In the genomic region with DNA sequence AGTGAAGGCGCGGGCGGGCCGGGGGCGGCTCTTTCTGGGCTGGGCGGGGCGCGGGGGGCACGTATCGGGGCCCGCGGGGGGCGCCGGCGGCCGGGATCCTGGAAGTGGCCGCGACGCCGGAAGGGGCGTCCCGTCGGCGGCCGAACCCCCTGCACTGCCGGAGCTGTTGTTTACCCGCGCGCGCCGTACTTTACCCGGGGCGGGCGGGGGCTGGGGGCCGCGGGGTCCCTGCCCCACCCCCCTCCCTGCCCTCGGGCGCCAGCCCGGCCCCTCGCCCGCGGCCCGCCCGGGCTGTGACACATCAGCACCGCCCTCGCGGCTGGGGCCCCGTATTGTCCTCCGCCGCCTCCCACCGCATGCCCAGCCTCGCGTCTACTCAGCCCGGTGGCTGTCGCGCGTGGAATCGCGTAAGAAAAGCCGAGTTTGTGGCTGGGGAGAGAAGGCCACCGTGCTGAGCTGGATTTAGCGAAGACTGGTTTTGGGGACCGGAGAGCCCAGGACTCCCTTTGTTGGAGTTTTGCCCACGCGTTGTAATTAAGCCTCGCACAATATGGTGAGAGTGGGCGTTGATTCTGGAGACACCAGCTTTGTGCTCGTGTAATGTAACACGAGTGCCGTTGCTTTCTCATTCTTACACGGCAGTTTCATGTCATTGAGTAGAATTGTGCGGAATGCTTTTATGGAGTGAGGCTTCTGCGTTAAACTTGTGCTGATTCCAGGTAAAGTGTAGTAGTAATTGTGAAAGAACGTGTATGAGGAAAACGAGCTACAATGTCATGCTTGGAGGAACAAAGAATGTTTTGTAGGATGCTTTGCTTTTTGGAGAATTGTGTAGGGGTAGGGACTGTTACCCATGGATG, we compare ENCODE assay signal across 8 cellular contexts. TPM values are rescaled to one million over a fixed set of nuclear protein-coding genes. Genes with fewer than 3 reads are reported as not detected.
DNase-seq lines count a peak whose midpoint lies in the region; ATAC-seq and TF ChIP-seq lines count a peak whose summit lies in the region.

No MANE protein-coding gene starts in this region.

- CTCF ChIA-PET in activated CD8-positive, alpha-beta T cell treated with anti-CD3 and anti-CD28 coated beads, Interleukin-2, amount 10 ng/mL, durations not matched to agents 7 days and 5 days (lab: Charles Lee), result interaction anchor here (0.9 to 6.0 kb wide), 9 partner anchors 12 to 225 kb away, joined by 3 to 24 read pairs (median 4); no protein-coding TSS in a partner anchor

- H3K36me3 Mint-ChIP-seq in activated CD8-positive, alpha-beta T cell treated with anti-CD3 and anti-CD28 coated beads, Interleukin-2, amount 10 ng/mL, durations not matched to agents 7 days and 5 days (ENCODE audit: low read depth), result peaks cover 8% of the 10 kb centered on the region
- no peaks in the 10 kb centered on the region for H3K36me3 Mint-ChIP-seq in memory B cell

- no peaks in the 10 kb centered on the region for H3K27me3 Mint-ChIP-seq in activated CD8-positive, alpha-beta T cell treated with anti-CD3 and anti-CD28 coated beads, Interleukin-2, amount 10 ng/mL, durations not matched to agents 7 days and 5 days (ENCODE audit: low read depth)
- H3K27me3 Mint-ChIP-seq in memory B cell, result no peaks in the 10 kb centered on the region

- peak overlapping the region; percentile 86 for H3K4me3 Mint-ChIP-seq in activated CD8-positive, alpha-beta T cell treated with anti-CD3 and anti-CD28 coated beads, Interleukin-2, amount 10 ng/mL, durations not matched to agents 7 days and 5 days
- H3K4me3 Mint-ChIP-seq in memory B cell, result peak overlapping the region; percentile 90

- peak overlapping the region; percentile 83 for H3K4me3 ChIP-seq in GM12865 (ENCODE audit: low read depth, low read length)

- TF ChIP-seq CTCF in GM12865 (IDR thresholded peaks at IDR 0.05; ENCODE audit: insufficient read depth, low read depth, low read length, missing control alignments), result no peak

- H3K27ac Mint-ChIP-seq in activated CD8-positive, alpha-beta T cell treated with anti-CD3 and anti-CD28 coated beads, Interleukin-2, amount 10 ng/mL, durations not matched to agents 7 days and 5 days, result peak overlapping the region; percentile 91
- H3K27ac Mint-ChIP-seq in memory B cell, result peak overlapping the region; percentile 98

- POLR2A ChIA-PET in activated CD8-positive, alpha-beta T cell treated with anti-CD3 and anti-CD28 coated beads, Interleukin-2, amount 10 ng/mL, durations not matched to agents 7 days and 5 days (lab: Charles Lee), result interaction anchor here (0.9 to 3.1 kb wide), 11 partner anchors 15 to 307 kb away, joined by 3 to 24 read pairs (median 4); partner anchors contain the start of genes CCT8 and LTN1

- peaks cover 53% of the 10 kb centered on the region for H3K4me1 Mint-ChIP-seq in activated CD8-positive, alpha-beta T cell treated with anti-CD3 and anti-CD28 coated beads, Interleukin-2, amount 10 ng/mL, durations not matched to agents 7 days and 5 days (ENCODE audit: low read depth)
- peaks cover 45% of the 10 kb centered on the region for H3K4me1 Mint-ChIP-seq in memory B cell

- ATAC-seq in HG02678 (IDR thresholded peaks at IDR 0.05; ENCODE audit: unreplicated experiment) (peak; percentile 16), memory B cell (ENCODE audit: low read depth) (peak; percentile 34)
- ATAC-seq in activated CD8-positive, alpha-beta T cell treated with anti-CD3 and anti-CD28 coated beads, Interleukin-2, amount 10 ng/mL, durations not matched to agents 7 days and 5 days, result peak; percentile 72

- DNase-seq in GM12865 (ENCODE audit: low read depth), result no peak
- peak; percentile 73 for DNase-seq in NCI-H345 (lab: John Stamatoyannopoulos, UW)
- peak; percentile 71 for DNase-seq in activated CD8-positive, alpha-beta T cell treated with anti-CD3 and anti-CD28 coated beads, Interleukin-2, amount 10 ng/mL, durations not matched to agents 7 days and 5 days
- peak; percentile 62 for DNase-seq in effector CD4-positive, alpha-beta T cell
- peak; percentile 64 to 72 for DNase-seq in memory B cell (ENCODE audit: low spot score in 2 of 2)
- peak; percentile 49 to 61 (median 56) for DNase-seq in stimulated activated CD4-positive, alpha-beta T cell treated with anti-CD3 and anti-CD28 coated beads, TNF-alpha, amount 100 ng/mL, for 48 hours (ENCODE audit: low read depth in 3 of 3)
- DNase-seq in COLO829 (ENCODE audit: low spot score), result no peak

- H3K9me3 Mint-ChIP-seq in activated CD8-positive, alpha-beta T cell treated with anti-CD3 and anti-CD28 coated beads, Interleukin-2, amount 10 ng/mL, durations not matched to agents 7 days and 5 days (ENCODE audit: insufficient read depth), result no peaks in the 10 kb centered on the region
- no peaks in the 10 kb centered on the region for H3K9me3 Mint-ChIP-seq in memory B cell

RNA-seq across cellular contexts. Expression of gene BACH1, which starts 0.6 kb away (rescaled TPM):
- 10 to 100 TPM; 23.5 to 23.7 TPM for total RNA-seq in activated CD8-positive, alpha-beta T cell treated with anti-CD3 and anti-CD28 coated beads, Interleukin-2, amount 10 ng/mL, durations not matched to agents 7 days and 5 days

Comparison
In these comparisons a context has a peak if more than half of its experiments do, and no peak if none do; other contexts are left out.
1. DNase-seq: peak in NCI-H345 (single experiment), activated CD8-positive, alpha-beta T cell treated with anti-CD3 and anti-CD28 coated beads, Interleukin-2, amount 10 ng/mL, durations not matched to agents 7 days and 5 days (single experiment), effector CD4-positive, alpha-beta T cell (single experiment), memory B cell (2 of 2) and stimulated activated CD4-positive, alpha-beta T cell treated with anti-CD3 and anti-CD28 coated beads, TNF-alpha, amount 100 ng/mL, for 48 hours (3 of 3); none in GM12865 (single experiment) and COLO829 (single experiment).
2. ATAC-seq: peak in every context shown above with its lines; median percentile 72 in activated CD8-positive, alpha-beta T cell treated with anti-CD3 and anti-CD28 coated beads, Interleukin-2, amount 10 ng/mL, durations not matched to agents 7 days and 5 days; 34 in memory B cell; 16 in HG02678.